Comparison of ENCODE assay signal across 8 cellular contexts in the genomic region with DNA sequence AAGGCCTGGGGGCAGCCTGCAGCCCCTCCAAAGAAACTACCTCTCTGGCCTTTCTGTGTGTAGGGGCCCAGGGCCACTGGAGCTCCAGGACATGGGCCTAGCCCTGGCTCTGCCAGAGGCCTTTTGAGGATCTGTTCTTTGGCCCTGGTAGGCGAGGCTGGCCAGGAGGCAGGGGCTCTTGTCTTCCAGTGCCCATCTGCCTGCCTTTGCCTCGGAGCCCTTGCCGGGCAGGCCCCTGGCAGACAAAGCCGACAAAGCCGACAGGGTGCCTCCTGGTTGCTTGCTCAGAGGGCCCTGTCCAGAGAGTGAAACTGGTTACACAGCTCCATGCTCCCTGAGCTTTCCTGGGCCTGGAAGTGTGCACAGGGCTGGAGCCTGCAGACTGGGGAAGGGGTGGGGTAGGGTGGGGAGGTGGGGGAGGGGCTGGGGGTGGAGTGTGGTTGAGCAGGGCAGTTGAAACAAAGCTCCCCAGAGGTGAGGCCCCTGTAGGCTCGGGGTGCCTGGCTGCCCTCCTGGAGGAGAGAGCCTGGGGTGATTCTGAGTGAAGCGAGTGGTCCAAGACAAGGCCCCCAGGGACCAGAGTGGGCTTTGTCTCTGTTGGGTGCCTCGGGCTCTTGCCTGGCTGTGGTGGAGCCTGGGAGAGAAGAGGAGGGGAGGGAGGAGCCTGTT. TPM values are rescaled to one million over a fixed set of nuclear protein-coding genes. Genes with fewer than 3 reads are reported as not detected.
DNase-seq lines count a peak whose midpoint lies in the region; ATAC-seq and TF ChIP-seq lines count a peak whose summit lies in the region.

No MANE protein-coding gene starts in this region.

- H3K36me3 ChIP-seq in Peyer's patch (peaks cover 0 to 41% (median 0%) of the 10 kb centered on the region in 3 donors), breast epithelium (no peaks in the 10 kb centered on the region), kidney epithelial cell (ENCODE audit: control insufficient read depth, insufficient read depth, low read length) (peaks cover 2% of the 10 kb centered on the region)

- H3K27ac ChIP-seq in AG04450 (ENCODE audit: low read depth, low read length) (peak overlapping the region; percentile 100), Peyer's patch (peak overlapping the region; percentile 86 to 100 (median 97)), breast epithelium (peak overlapping the region; percentile 98 to 100)

- peaks cover 10 to 73% (median 35%) of the 10 kb centered on the region in 4 donors for H3K4me1 ChIP-seq in Peyer's patch
- H3K4me1 ChIP-seq in breast epithelium, result peaks cover 35 to 49% of the 10 kb centered on the region in 2 donors

- H3K4me3 ChIP-seq in AG04450 (ENCODE audit: low read depth, low read length), result peak overlapping the region; percentile 60
- H3K4me3 ChIP-seq in Peyer's patch, result peak overlapping the region; percentile 22 to 50 (median 42)
- peak overlapping the region; percentile 36 to 59 (median 53) for H3K4me3 ChIP-seq in breast epithelium
- H3K4me3 ChIP-seq in kidney epithelial cell (ENCODE audit: low read depth, low read length), result peak overlapping the region; percentile 34

- H3K9me3 ChIP-seq in AG04450 (ENCODE audit: control insufficient read depth, insufficient read depth, low read length) (no peaks in the 10 kb centered on the region; the same call in 1 of the 2 replicates), Peyer's patch (no peaks in the 10 kb centered on the region), breast epithelium (no peaks in the 10 kb centered on the region)

- CTCF ChIA-PET in AG04450 (lab: Charles Lee), result interaction anchor here (0.6 to 16.1 kb wide), 9 partner anchors 9 to 500 kb away, joined by 3 to 302 read pairs (median 10); a partner anchor contains a TSS

- POLR2A ChIA-PET in AG04450 (lab: Yijun Ruan, JAX), result interaction anchor here (0.5 to 3.3 kb wide), 26 partner anchors 9 to 604 kb away, joined by 3 to 44 read pairs (median 4); a partner anchor contains a TSS

- no peak for TF ChIP-seq CTCF in AG04450 (IDR thresholded peaks at IDR 0.05; ENCODE audit: low read depth, low read length)
- no peak for TF ChIP-seq CTCF in Peyer's patch (IDR thresholded peaks at IDR 0.05)
- peak in 1 of 3 donors; percentile 11 for TF ChIP-seq CTCF in breast epithelium (IDR thresholded peaks at IDR 0.05)
- TF ChIP-seq CTCF in kidney epithelial cell (IDR thresholded peaks at IDR 0.05; ENCODE audit: insufficient read depth, low read length, poor library complexity, severe bottlenecking), result no peak

- peak; percentile 13 for ATAC-seq in GM18520 (IDR thresholded peaks at IDR 0.05; ENCODE audit: unreplicated experiment)
- peak; percentile 10 for ATAC-seq in HG03159 (IDR thresholded peaks at IDR 0.05; ENCODE audit: unreplicated experiment)

- no peak for TF ChIP-seq POLR2A in Peyer's patch (IDR thresholded peaks at IDR 0.05)
- no peak for TF ChIP-seq POLR2A in breast epithelium (IDR thresholded peaks at IDR 0.05)

- intact Hi-C loops in breast epithelium (cut with DNase I; ENCODE audit: low total_unique reads), result loop anchor here (1.0 kb wide), 1 partner anchor 356 kb away; no protein-coding TSS in a partner anchor

- H3K27me3 ChIP-seq in AG04450 (ENCODE audit: control insufficient read depth, insufficient read depth, low read length) (no peaks in the 10 kb centered on the region), Peyer's patch (no peaks in the 10 kb centered on the region), breast epithelium (no peaks in the 10 kb centered on the region), kidney epithelial cell (ENCODE audit: control insufficient read depth, insufficient read depth, low read length) (no peaks in the 10 kb centered on the region)

- DNase-seq in AG04450 (ENCODE audit: low read depth, low spot score) (no peak), Peyer's patch (peak; percentile 21 to 73 (median 65)), breast epithelium (ENCODE audit: low spot score in 2 of 2) (peak; percentile 54 to 62), kidney epithelial cell (ENCODE audit: low read depth) (no peak), NCI-H2196 (lab: John Stamatoyannopoulos, UW; ENCODE audit: unreplicated experiment) (no peak)
- DNase-seq in stimulated activated CD4-positive, alpha-beta T cell treated with anti-CD3 and anti-CD28 coated beads, Interleukin-4, amount 100 ng/mL, for 4 hours, result peak; percentile 2 to 16

RNA-seq across cellular contexts. Expression of a gene that starts 29.3 kb away (rescaled TPM):
- polyA plus RNA-seq in AG04450 (2011; rRNA removed), result 140 and 159 TPM in 2 replicates
- polyA minus RNA-seq in AG04450 (2011; rRNA and poly(A)+ RNA removed), result 141 and 154 TPM in 2 replicates
- total RNA-seq in Peyer's patch (10 to 100 TPM; 48.7 to 65.7 (median 51.9) TPM), breast epithelium (10 to 100 TPM; 34.2 to 83.4 (median 71.1) TPM), kidney epithelial cell (156 and 167 TPM in 2 replicates)

RNA-seq across cellular contexts. Expression of a gene that starts 29.9 kb away (rescaled TPM):
- polyA plus RNA-seq in AG04450 (2011; rRNA removed), result 24.3 and 29.3 TPM in 2 replicates
- polyA minus RNA-seq in AG04450 (2011; rRNA and poly(A)+ RNA removed), result 24.9 and 35.0 TPM in 2 replicates
- total RNA-seq in Peyer's patch, result 100 to 1,000 TPM in 3 of 4 donors, 10 to 100 TPM in 1; 50.3 to 220 (median 146) TPM
- total RNA-seq in breast epithelium, result 10 to 100 TPM; 18.7 to 74.7 (median 35.7) TPM
- total RNA-seq in kidney epithelial cell, result 29.1 and 29.4 TPM in 2 replicates

RNA-seq across cellular contexts. Expression of a gene that starts 37.5 kb away (rescaled TPM):
- polyA plus RNA-seq in AG04450 (2011; rRNA removed), result 4.9 TPM in 2 replicates
- polyA minus RNA-seq in AG04450 (2011; rRNA and poly(A)+ RNA removed), result 4.7 and 6.5 TPM in 2 replicates
- total RNA-seq in Peyer's patch, result 1 to 10 TPM; 2.3 to 2.9 (median 2.6) TPM
- total RNA-seq in breast epithelium, result 10 to 100 TPM in 2 of 3 donors, 1 to 10 TPM in 1; 4.3 to 18.4 (median 18.1) TPM
- total RNA-seq in kidney epithelial cell, result 51.8 and 60.4 TPM in 2 replicates

RNA-seq across cellular contexts. Expression of a gene that starts 59.6 kb away (rescaled TPM):
- 11.9 and 13.2 TPM in 2 replicates for polyA plus RNA-seq in AG04450 (2011; rRNA removed)
- polyA minus RNA-seq in AG04450 (2011; rRNA and poly(A)+ RNA removed), result 10.4 and 13.0 TPM in 2 replicates
- total RNA-seq in Peyer's patch (10 to 100 TPM in 3 of 4 donors, not detected in 1; 37.6 to 53.9 (median 46.1) TPM), breast epithelium (1 to 10 TPM; 5.6 to 9.2 (median 8.6) TPM), kidney epithelial cell (15.3 and 15.5 TPM in 2 replicates)

Comparison
In these comparisons a context has a peak if more than half of its experiments do, and no peak if none do; other contexts are left out.
1. DNase-seq: peak in Peyer's patch (3 of 3), breast epithelium (2 of 2) and stimulated activated CD4-positive, alpha-beta T cell treated with anti-CD3 and anti-CD28 coated beads, Interleukin-4, amount 100 ng/mL, for 4 hours (2 of 2); none in AG04450 (single experiment), kidney epithelial cell (single experiment) and NCI-H2196 (single experiment).
2. Peak in every context shown above with its lines, with median percentiles within 50 percentile points of each other: H3K27ac ChIP-seq and H3K4me3 ChIP-seq.